In the genomic region with DNA sequence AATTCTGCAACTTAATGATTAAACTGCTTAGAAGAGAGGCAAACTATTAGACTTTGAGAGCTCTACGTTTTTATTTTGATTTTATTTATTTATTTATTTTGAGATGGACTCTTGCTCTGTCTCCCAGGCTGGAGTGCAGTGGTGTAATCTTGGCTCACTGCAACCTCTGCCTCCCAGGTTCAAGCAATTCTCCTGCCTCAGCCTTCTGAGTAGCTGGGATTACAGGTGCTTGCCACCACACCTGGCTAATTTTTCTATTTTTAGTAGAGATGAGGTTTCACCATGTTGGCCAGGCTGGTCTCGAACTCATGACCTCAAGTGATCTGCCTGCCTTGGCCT, we compare ENCODE assay signal across 1 cellular context.
TF ChIP-seq lines count a peak whose summit lies in the region.
"Not testable (repeated sequence)": the region's sequence is repeated elsewhere in the genome, so short reads cannot be mapped to it uniquely, and the experiment has no call there.

No MANE protein-coding gene starts in this region.

TF ChIP-seq in HepG2, 621 proteins besides CTCF, POLR2A, EP300 and RAD21 (continues in another document):
- not testable (repeated sequence) for TF ChIP-seq FOXP1 (IDR thresholded peaks at IDR 0.05); MAZ (IDR thresholded peaks at IDR 0.05; ENCODE audit: borderline replicate concordance, low read depth, low read length)
- TF ChIP-seq FOXP1 (CRISPR knock-in tag; IDR thresholded peaks at IDR 0.05) (peak; percentile 3; the same call in 1 of the 2 replicates), RORA (CRISPR knock-in tag; IDR thresholded peaks at IDR 0.05) (0 out of 2 replicates have a peak, but pooled peaks have one; percentile 34), HOXA5 (CRISPR knock-in tag; IDR thresholded peaks at IDR 0.05) (peak; percentile 7; the same call in 1 of the 2 replicates), EHMT2 (IDR thresholded peaks at IDR 0.05; ENCODE audit: borderline replicate concordance, low read depth, low read length) (peak; percentile 47; the same call in 1 of the 2 replicates), NCOA1 (CRISPR knock-in tag; IDR thresholded peaks at IDR 0.05) (0 out of 2 replicates have a peak, but pooled peaks have one; percentile 7), RFXANK (CRISPR knock-in tag; IDR thresholded peaks at IDR 0.05) (0 out of 2 replicates have a peak, but pooled peaks have one; percentile 1), ZNF430 (CRISPR knock-in tag; IDR thresholded peaks at IDR 0.05) (0 out of 2 replicates have a peak, but pooled peaks have one; percentile 11), NR2C2 (CRISPR knock-in tag; IDR thresholded peaks at IDR 0.05; ENCODE audit: borderline replicate concordance) (peak; percentile 33; the same call in 1 of the 2 replicates), ZBTB3 (CRISPR knock-in tag; IDR thresholded peaks at IDR 0.05; ENCODE audit: borderline replicate concordance, low read depth) (0 out of 2 replicates have a peak, but pooled peaks have one; percentile 35), ERF (CRISPR knock-in tag; IDR thresholded peaks at IDR 0.05) (0 out of 2 replicates have a peak, but pooled peaks have one; percentile 7), RXRA (CRISPR knock-in tag; IDR thresholded peaks at IDR 0.05) (0 out of 2 replicates have a peak, but pooled peaks have one; percentile 1), FOXC1 (CRISPR knock-in tag; IDR thresholded peaks at IDR 0.05; ENCODE audit: borderline replicate concordance) (peak; percentile 11; the same call in 1 of the 2 replicates), GFI1 (CRISPR knock-in tag; IDR thresholded peaks at IDR 0.05; ENCODE audit: borderline replicate concordance) (peak; percentile 90; the same call in 1 of the 2 replicates), ATF1 (CRISPR knock-in tag; IDR thresholded peaks at IDR 0.05) (0 out of 2 replicates have a peak, but pooled peaks have one; percentile 8), MAZ (CRISPR knock-in tag; IDR thresholded peaks at IDR 0.05; ENCODE audit: low read depth) (peak; percentile 11; the same call in 1 of the 2 replicates), FOXK2 (IDR thresholded peaks at IDR 0.05) (peak; percentile 24; the same call in 1 of the 2 replicates), PHF21A (CRISPR knock-in tag; IDR thresholded peaks at IDR 0.05) (peak; percentile 43)
- TF ChIP-seq, protein P1, sequence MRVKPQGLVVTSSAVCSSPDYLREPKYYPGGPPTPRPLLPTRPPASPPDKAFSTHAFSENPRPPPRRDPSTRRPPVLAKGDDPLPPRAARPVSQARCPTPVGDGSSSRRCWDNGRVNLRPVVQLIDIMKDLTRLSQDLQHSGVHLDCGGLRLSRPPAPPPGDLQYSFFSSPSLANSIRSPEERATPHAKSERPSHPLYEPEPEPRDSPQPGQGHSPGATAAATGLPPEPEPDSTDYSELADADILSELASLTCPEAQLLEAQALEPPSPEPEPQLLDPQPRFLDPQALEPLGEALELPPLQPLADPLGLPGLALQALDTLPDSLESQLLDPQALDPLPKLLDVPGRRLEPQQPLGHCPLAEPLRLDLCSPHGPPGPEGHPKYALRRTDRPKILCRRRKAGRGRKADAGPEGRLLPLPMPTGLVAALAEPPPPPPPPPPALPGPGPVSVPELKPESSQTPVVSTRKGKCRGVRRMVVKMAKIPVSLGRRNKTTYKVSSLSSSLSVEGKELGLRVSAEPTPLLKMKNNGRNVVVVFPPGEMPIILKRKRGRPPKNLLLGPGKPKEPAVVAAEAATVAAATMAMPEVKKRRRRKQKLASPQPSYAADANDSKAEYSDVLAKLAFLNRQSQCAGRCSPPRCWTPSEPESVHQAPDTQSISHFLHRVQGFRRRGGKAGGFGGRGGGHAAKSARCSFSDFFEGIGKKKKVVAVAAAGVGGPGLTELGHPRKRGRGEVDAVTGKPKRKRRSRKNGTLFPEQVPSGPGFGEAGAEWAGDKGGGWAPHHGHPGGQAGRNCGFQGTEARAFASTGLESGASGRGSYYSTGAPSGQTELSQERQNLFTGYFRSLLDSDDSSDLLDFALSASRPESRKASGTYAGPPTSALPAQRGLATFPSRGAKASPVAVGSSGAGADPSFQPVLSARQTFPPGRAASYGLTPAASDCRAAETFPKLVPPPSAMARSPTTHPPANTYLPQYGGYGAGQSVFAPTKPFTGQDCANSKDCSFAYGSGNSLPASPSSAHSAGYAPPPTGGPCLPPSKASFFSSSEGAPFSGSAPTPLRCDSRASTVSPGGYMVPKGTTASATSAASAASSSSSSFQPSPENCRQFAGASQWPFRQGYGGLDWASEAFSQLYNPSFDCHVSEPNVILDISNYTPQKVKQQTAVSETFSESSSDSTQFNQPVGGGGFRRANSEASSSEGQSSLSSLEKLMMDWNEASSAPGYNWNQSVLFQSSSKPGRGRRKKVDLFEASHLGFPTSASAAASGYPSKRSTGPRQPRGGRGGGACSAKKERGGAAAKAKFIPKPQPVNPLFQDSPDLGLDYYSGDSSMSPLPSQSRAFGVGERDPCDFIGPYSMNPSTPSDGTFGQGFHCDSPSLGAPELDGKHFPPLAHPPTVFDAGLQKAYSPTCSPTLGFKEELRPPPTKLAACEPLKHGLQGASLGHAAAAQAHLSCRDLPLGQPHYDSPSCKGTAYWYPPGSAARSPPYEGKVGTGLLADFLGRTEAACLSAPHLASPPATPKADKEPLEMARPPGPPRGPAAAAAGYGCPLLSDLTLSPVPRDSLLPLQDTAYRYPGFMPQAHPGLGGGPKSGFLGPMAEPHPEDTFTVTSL (CRISPR knock-in tag; IDR thresholded peaks at IDR 0.05; ENCODE audit: borderline replicate concordance): 0 out of 2 replicates have a peak, but pooled peaks have one; percentile 3
- TF ChIP-seq, protein P2, sequence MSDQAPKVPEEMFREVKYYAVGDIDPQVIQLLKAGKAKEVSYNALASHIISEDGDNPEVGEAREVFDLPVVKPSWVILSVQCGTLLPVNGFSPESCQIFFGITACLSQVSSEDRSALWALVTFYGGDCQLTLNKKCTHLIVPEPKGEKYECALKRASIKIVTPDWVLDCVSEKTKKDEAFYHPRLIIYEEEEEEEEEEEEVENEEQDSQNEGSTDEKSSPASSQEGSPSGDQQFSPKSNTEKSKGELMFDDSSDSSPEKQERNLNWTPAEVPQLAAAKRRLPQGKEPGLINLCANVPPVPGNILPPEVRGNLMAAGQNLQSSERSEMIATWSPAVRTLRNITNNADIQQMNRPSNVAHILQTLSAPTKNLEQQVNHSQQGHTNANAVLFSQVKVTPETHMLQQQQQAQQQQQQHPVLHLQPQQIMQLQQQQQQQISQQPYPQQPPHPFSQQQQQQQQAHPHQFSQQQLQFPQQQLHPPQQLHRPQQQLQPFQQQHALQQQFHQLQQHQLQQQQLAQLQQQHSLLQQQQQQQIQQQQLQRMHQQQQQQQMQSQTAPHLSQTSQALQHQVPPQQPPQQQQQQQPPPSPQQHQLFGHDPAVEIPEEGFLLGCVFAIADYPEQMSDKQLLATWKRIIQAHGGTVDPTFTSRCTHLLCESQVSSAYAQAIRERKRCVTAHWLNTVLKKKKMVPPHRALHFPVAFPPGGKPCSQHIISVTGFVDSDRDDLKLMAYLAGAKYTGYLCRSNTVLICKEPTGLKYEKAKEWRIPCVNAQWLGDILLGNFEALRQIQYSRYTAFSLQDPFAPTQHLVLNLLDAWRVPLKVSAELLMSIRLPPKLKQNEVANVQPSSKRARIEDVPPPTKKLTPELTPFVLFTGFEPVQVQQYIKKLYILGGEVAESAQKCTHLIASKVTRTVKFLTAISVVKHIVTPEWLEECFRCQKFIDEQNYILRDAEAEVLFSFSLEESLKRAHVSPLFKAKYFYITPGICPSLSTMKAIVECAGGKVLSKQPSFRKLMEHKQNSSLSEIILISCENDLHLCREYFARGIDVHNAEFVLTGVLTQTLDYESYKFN (CRISPR knock-in tag; conservative IDR thresholded peaks at IDR 0.05): peak; percentile 55; the same call in 1 of the 2 replicates
- TF ChIP-seq, protein P3, sequence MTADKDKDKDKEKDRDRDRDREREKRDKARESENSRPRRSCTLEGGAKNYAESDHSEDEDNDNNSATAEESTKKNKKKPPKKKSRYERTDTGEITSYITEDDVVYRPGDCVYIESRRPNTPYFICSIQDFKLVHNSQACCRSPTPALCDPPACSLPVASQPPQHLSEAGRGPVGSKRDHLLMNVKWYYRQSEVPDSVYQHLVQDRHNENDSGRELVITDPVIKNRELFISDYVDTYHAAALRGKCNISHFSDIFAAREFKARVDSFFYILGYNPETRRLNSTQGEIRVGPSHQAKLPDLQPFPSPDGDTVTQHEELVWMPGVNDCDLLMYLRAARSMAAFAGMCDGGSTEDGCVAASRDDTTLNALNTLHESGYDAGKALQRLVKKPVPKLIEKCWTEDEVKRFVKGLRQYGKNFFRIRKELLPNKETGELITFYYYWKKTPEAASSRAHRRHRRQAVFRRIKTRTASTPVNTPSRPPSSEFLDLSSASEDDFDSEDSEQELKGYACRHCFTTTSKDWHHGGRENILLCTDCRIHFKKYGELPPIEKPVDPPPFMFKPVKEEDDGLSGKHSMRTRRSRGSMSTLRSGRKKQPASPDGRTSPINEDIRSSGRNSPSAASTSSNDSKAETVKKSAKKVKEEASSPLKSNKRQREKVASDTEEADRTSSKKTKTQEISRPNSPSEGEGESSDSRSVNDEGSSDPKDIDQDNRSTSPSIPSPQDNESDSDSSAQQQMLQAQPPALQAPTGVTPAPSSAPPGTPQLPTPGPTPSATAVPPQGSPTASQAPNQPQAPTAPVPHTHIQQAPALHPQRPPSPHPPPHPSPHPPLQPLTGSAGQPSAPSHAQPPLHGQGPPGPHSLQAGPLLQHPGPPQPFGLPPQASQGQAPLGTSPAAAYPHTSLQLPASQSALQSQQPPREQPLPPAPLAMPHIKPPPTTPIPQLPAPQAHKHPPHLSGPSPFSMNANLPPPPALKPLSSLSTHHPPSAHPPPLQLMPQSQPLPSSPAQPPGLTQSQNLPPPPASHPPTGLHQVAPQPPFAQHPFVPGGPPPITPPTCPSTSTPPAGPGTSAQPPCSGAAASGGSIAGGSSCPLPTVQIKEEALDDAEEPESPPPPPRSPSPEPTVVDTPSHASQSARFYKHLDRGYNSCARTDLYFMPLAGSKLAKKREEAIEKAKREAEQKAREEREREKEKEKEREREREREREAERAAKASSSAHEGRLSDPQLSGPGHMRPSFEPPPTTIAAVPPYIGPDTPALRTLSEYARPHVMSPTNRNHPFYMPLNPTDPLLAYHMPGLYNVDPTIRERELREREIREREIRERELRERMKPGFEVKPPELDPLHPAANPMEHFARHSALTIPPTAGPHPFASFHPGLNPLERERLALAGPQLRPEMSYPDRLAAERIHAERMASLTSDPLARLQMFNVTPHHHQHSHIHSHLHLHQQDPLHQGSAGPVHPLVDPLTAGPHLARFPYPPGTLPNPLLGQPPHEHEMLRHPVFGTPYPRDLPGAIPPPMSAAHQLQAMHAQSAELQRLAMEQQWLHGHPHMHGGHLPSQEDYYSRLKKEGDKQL (CRISPR knock-in tag; IDR thresholded peaks at IDR 0.05; ENCODE audit: low read depth): 0 out of 2 replicates have a peak, but pooled peaks have one; percentile 13
- TF ChIP-seq, protein P4, sequence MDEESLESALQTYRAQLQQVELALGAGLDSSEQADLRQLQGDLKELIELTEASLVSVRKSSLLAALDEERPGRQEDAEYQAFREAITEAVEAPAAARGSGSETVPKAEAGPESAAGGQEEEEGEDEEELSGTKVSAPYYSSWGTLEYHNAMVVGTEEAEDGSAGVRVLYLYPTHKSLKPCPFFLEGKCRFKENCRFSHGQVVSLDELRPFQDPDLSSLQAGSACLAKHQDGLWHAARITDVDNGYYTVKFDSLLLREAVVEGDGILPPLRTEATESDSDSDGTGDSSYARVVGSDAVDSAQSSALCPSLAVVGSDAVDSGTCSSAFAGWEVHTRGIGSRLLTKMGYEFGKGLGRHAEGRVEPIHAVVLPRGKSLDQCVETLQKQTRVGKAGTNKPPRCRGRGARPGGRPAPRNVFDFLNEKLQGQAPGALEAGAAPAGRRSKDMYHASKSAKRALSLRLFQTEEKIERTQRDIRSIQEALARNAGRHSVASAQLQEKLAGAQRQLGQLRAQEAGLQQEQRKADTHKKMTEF (CRISPR knock-in tag; IDR thresholded peaks at IDR 0.05): peak; percentile 61
- TF ChIP-seq, protein P5, sequence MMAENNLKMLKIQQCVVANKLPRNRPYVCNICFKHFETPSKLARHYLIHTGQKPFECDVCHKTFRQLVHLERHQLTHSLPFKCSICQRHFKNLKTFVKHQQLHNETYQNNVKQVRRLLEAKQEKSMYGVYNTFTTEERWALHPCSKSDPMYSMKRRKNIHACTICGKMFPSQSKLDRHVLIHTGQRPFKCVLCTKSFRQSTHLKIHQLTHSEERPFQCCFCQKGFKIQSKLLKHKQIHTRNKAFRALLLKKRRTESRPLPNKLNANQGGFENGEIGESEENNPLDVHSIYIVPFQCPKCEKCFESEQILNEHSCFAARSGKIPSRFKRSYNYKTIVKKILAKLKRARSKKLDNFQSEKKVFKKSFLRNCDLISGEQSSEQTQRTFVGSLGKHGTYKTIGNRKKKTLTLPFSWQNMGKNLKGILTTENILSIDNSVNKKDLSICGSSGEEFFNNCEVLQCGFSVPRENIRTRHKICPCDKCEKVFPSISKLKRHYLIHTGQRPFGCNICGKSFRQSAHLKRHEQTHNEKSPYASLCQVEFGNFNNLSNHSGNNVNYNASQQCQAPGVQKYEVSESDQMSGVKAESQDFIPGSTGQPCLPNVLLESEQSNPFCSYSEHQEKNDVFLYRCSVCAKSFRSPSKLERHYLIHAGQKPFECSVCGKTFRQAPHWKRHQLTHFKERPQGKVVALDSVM (CRISPR knock-in tag; IDR thresholded peaks at IDR 0.05): peak; percentile 1
- TF ChIP-seq, protein P6, sequence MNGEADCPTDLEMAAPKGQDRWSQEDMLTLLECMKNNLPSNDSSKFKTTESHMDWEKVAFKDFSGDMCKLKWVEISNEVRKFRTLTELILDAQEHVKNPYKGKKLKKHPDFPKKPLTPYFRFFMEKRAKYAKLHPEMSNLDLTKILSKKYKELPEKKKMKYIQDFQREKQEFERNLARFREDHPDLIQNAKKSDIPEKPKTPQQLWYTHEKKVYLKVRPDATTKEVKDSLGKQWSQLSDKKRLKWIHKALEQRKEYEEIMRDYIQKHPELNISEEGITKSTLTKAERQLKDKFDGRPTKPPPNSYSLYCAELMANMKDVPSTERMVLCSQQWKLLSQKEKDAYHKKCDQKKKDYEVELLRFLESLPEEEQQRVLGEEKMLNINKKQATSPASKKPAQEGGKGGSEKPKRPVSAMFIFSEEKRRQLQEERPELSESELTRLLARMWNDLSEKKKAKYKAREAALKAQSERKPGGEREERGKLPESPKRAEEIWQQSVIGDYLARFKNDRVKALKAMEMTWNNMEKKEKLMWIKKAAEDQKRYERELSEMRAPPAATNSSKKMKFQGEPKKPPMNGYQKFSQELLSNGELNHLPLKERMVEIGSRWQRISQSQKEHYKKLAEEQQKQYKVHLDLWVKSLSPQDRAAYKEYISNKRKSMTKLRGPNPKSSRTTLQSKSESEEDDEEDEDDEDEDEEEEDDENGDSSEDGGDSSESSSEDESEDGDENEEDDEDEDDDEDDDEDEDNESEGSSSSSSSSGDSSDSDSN (CRISPR knock-in tag; IDR thresholded peaks at IDR 0.05): peak; percentile 5; the same call in 1 of the 2 replicates
- TF ChIP-seq, protein P7, sequence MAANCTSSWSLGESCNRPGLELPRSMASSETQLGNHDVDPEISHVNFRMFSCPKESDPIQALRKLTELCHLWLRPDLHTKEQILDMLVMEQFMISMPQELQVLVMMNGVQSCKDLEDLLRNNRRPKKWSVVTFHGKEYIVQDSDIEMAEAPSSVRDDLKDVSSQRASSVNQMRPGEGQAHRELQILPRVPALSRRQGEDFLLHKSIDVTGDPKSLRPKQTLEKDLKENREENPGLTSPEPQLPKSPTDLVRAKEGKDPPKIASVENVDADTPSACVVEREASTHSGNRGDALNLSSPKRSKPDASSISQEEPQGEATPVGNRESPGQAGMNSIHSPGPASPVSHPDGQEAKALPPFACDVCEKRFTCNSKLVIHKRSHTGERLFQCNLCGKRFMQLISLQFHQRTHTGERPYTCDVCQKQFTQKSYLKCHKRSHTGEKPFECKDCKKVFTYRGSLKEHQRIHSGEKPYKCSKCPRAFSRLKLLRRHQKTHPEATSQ (CRISPR knock-in tag; IDR thresholded peaks at IDR 0.05; ENCODE audit: borderline replicate concordance): 0 out of 2 replicates have a peak, but pooled peaks have one; percentile 28
